2 cellular contexts compared by ENCODE assay signal in the genomic region with DNA sequence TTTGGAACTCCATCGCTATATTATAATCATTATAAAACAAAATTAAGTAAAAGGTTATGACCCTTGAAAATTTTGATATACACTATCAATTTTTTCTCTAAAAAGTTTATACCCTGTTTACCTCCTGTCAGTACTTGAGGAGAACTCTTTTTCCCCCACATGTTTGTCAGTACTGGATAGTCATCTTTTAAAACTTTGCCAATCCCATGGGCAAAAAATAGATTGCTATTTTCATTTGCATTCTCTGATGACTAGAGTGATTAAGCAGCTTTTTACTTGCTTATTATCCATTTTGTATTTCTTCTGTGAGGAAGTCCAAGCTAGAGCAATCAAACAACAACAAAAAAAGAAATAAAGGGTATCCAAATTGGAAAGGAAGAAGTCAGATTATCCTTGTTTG.
TF ChIP-seq lines count a peak whose summit lies in the region.

No MANE protein-coding gene starts in this region.

TF ChIP-seq in SK-N-SH, 30 proteins besides CTCF, POLR2A, EP300 and RAD21:
- TF ChIP-seq EZH2phosphoT487 (IDR thresholded peaks at IDR 0.05; ENCODE audit: borderline replicate concordance, low read depth) (no peak), CHD2 (IDR thresholded peaks at IDR 0.05; ENCODE audit: low read length, partially characterized antibody) (no peak), SMC3 (IDR thresholded peaks at IDR 0.05; ENCODE audit: low read depth, low read length) (no peak), GATA2 (CRISPR knock-in tag; IDR thresholded peaks at IDR 0.05) (no peak), MXI1 (IDR thresholded peaks at IDR 0.05; ENCODE audit: low read depth, low read length) (no peak), MEF2A (IDR thresholded peaks at IDR 0.05; ENCODE audit: borderline replicate concordance, low read depth) (no peak), FOSL2 (IDR thresholded peaks at IDR 0.05; ENCODE audit: borderline replicate concordance, low read depth) (no peak), POLR2AphosphoS5 (IDR thresholded peaks at IDR 0.05; ENCODE audit: low read depth, low read length) (no peak), USF1 (IDR thresholded peaks at IDR 0.05; ENCODE audit: borderline replicate concordance, low read depth) (no peak), ELF1 (IDR thresholded peaks at IDR 0.05) (no peak), PBX3 (IDR thresholded peaks at IDR 0.05) (no peak), JUND (IDR thresholded peaks at IDR 0.05) (no peak), FOXM1 (IDR thresholded peaks at IDR 0.05; ENCODE audit: low read depth) (no peak), FOXJ3 (CRISPR knock-in tag; IDR thresholded peaks at IDR 0.05) (no peak), TCF12 (IDR thresholded peaks at IDR 0.05) (no peak), YY1 (IDR thresholded peaks at IDR 0.05; ENCODE audit: low read depth) (no peak)
- TF ChIP-seq, protein P1, sequence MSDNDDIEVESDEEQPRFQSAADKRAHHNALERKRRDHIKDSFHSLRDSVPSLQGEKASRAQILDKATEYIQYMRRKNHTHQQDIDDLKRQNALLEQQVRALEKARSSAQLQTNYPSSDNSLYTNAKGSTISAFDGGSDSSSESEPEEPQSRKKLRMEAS (IDR thresholded peaks at IDR 0.05; ENCODE audit: low read depth): no peak

TF ChIP-seq in SK-N-SH treated with all-trans-retinoic acid at 6 μM for 48 hours, 23 proteins besides CTCF, POLR2A, EP300 and RAD21:
- TF ChIP-seq TSHZ2 (CRISPR knock-in tag; IDR thresholded peaks at IDR 0.05) (no peak), PATZ1 (CRISPR knock-in tag; IDR thresholded peaks at IDR 0.05; ENCODE audit: borderline replicate concordance) (no peak), TCF4 (CRISPR knock-in tag; IDR thresholded peaks at IDR 0.05; ENCODE audit: borderline replicate concordance) (no peak), ISL1 (CRISPR knock-in tag; IDR thresholded peaks at IDR 0.05) (no peak), BACH2 (CRISPR knock-in tag; IDR thresholded peaks at IDR 0.05; ENCODE audit: borderline replicate concordance) (no peak), CSDC2 (CRISPR knock-in tag; IDR thresholded peaks at IDR 0.05) (no peak), ARNTL (CRISPR knock-in tag; IDR thresholded peaks at IDR 0.05; ENCODE audit: borderline replicate concordance, low read depth) (no peak), ZC3H10 (CRISPR knock-in tag; IDR thresholded peaks at IDR 0.05) (no peak), ESRRG (CRISPR knock-in tag; IDR thresholded peaks at IDR 0.05) (no peak), ZNF70 (CRISPR knock-in tag; IDR thresholded peaks at IDR 0.05) (no peak), TOX (CRISPR knock-in tag; IDR thresholded peaks at IDR 0.05; ENCODE audit: borderline replicate concordance) (no peak), PPARA (CRISPR knock-in tag; IDR thresholded peaks at IDR 0.05; ENCODE audit: borderline replicate concordance) (no peak), ZNF565 (CRISPR knock-in tag; conservative IDR thresholded peaks at IDR 0.05; ENCODE audit: low read depth) (no peak), SNAI2 (CRISPR knock-in tag; IDR thresholded peaks at IDR 0.05) (no peak), GLIS3 (CRISPR knock-in tag; IDR thresholded peaks at IDR 0.05) (no peak)
